Comparison of ENCODE assay signal across 1 cellular context in genomic region chr21:37060296-37060695, GRCh38.
TF ChIP-seq lines count a peak whose summit lies in the region.

No MANE protein-coding gene starts in this region.

TF ChIP-seq in IMR-90, 13 proteins besides CTCF, POLR2A, EP300 and RAD21:
- no peak for TF ChIP-seq CHD1 (IDR thresholded peaks at IDR 0.05; ENCODE audit: low read depth, low read length)
- TF ChIP-seq CEBPB (IDR thresholded peaks at IDR 0.05; ENCODE audit: low read depth, low read length) = peak; percentile 86
- no peak for TF ChIP-seq ELK1 (IDR thresholded peaks at IDR 0.05; ENCODE audit: borderline replicate concordance, low read depth, low read length)
- TF ChIP-seq MAFK (IDR thresholded peaks at IDR 0.05; ENCODE audit: low read depth, low read length) = peak; percentile 28; the same call in 1 of the 2 replicates
- TF ChIP-seq BHLHE40 (IDR thresholded peaks at IDR 0.05; ENCODE audit: low read depth, low read length) = no peak
- TF ChIP-seq RCOR1 (IDR thresholded peaks at IDR 0.05; ENCODE audit: insufficient replicate concordance, low read length) = no peak
- TF ChIP-seq MAZ (IDR thresholded peaks at IDR 0.05; ENCODE audit: borderline replicate concordance, low read depth, low read length) = peak; percentile 33; the same call in 1 of the 2 replicates
- TF ChIP-seq NFE2L2 (IDR thresholded peaks at IDR 0.05; ENCODE audit: low read depth, low read length) = peak; percentile 64; the same call in 1 of the 2 replicates
- TF ChIP-seq USF2 (IDR thresholded peaks at IDR 0.05; ENCODE audit: low read depth, low read length) = no peak; the same call in 1 of the 2 replicates
- no peak for TF ChIP-seq SMC3 (IDR thresholded peaks at IDR 0.05; ENCODE audit: low read depth, low read length)
- TF ChIP-seq FOS (IDR thresholded peaks at IDR 0.05; ENCODE audit: low read depth, low read length) = peak; percentile 95
- no peak for TF ChIP-seq RFX5 (IDR thresholded peaks at IDR 0.05; ENCODE audit: low read depth, low read length)
- 0 out of 2 replicates have a peak, but pooled peaks have one; percentile 9 for TF ChIP-seq MXI1 (IDR thresholded peaks at IDR 0.05; ENCODE audit: borderline replicate concordance, low read depth, low read length)
